In the genomic region with DNA sequence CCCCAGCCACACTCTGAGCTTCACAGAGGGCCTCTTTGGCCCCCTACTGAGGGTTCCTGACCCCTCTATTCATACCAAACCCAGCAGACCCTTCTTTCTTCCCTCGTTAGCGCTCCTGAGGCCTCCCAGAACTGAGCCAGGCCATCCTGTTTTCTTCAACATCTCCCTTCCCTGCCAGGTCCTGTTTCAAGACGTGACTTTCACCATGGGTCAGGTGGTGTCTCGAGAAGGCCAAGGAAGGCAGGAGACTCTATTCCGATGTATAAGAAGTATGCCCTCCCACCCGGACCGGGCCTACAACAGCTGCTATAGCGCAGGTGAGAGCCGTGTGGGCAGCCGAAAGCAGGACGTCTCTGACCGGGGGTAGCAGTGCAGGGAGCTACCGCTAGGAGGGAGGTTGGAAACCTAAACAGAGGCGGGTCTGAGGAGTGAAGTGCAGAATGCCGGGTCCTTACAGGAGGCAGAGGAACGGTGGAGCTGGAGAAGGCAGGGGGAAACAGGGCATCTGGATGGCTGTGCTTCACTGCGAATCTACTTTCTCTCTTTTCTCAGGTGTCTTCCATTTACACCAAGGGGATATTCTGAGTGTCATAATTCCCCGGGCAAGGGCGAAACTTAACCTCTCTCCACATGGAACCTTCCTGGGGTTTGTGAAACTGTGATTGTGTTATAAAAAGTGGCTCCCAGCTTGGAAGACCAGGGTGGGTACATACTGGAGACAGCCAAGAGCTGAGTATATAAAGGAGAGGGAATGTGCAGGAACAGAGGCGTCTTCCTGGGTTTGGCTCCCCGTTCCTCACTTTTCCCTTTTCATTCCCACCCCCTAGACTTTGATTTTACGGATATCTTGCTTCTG, we compare ENCODE assay signal across 8 cellular contexts. TPM values are rescaled to one million over a fixed set of nuclear protein-coding genes. Genes with fewer than 3 reads are reported as not detected.
DNase-seq lines count a peak whose midpoint lies in the region; ATAC-seq, FAIRE-seq and TF ChIP-seq lines count a peak whose summit lies in the region.

No MANE protein-coding gene starts in this region.

- H3K27me3 ChIP-seq in endodermal cell (ENCODE audit: control insufficient read depth, insufficient read depth, low read length, poor library complexity, severe bottlenecking), result no peaks in the 10 kb centered on the region
- no peaks in the 10 kb centered on the region for H3K27me3 ChIP-seq in mucosa of rectum (ENCODE audit: control insufficient read depth in 2 of 2, insufficient read depth in 2 of 2, low read length in 2 of 2)
- H3K27me3 ChIP-seq in thoracic aorta (replicated peaks; ENCODE audit: insufficient read depth), result no peaks in the 10 kb centered on the region

- WGBS in endodermal cell (ENCODE audit: insufficient coverage in 1 of 2, insufficient read length in 1 of 2), 2 experiments, result 32 to 42% methylated on average over 15 to 20 of the region's 22 CpGs

- H3K4me1 ChIP-seq in endodermal cell (ENCODE audit: control insufficient read depth, insufficient read depth, low read length), result peaks cover 3% of the 10 kb centered on the region
- peaks cover 57 to 59% of the 10 kb centered on the region in 2 donors for H3K4me1 ChIP-seq in mucosa of rectum (ENCODE audit: control insufficient read depth in 2 of 2, insufficient read depth in 2 of 2, low read length in 2 of 2)
- H3K4me1 ChIP-seq in thoracic aorta (ENCODE audit: control insufficient read depth in 1 of 2, low read depth in 2 of 2), result peaks cover 36 to 61% of the 10 kb centered on the region in 2 donors

- peaks cover 35% of the 10 kb centered on the region for H3K4me1 Mint-ChIP-seq in endodermal cell

- peak overlapping the region; percentile 21 for H3K9ac ChIP-seq in endodermal cell (ENCODE audit: extremely low read depth, low read length, poor library complexity, severe bottlenecking)
- peak overlapping the region; percentile 77 to 94 for H3K9ac ChIP-seq in mucosa of rectum (ENCODE audit: low read depth in 1 of 2, low read length in 2 of 2)

- H3K9me3 ChIP-seq in endodermal cell (ENCODE audit: control insufficient read depth, low read length) (no peaks in the 10 kb centered on the region), mucosa of rectum (ENCODE audit: control insufficient read depth in 2 of 2, low read length in 2 of 2) (no peaks in the 10 kb centered on the region), thoracic aorta (no peaks in the 10 kb centered on the region)

- DNase-seq in D721Med (ENCODE audit: insufficient read length, low spot score) (no peak), LHCN-M2 (ENCODE audit: low read depth) (peak; percentile 45), endodermal cell (peak; percentile 98), thoracic aorta (ENCODE audit: low spot score) (no peak), cerebellum (ENCODE audit: low spot score) (no peak)
- peak; percentile 81 for DNase-seq in activated CD4-positive, alpha-beta T cell treated with anti-CD3 and anti-CD28 coated beads for 48 hours

- peak overlapping the region; percentile 79 for H3K4me3 Mint-ChIP-seq in endodermal cell

- no peaks in the 10 kb centered on the region for H3K27me3 Mint-ChIP-seq in endodermal cell (ENCODE audit: insufficient read depth)

- H3K4me3 ChIP-seq in endodermal cell (ENCODE audit: low read length) (peak overlapping the region; percentile 99), mucosa of rectum (ENCODE audit: low read length in 2 of 2) (peak overlapping the region; percentile 69 to 85), thoracic aorta (peak overlapping the region; percentile 97)

- no peaks in the 10 kb centered on the region for H3K9me3 Mint-ChIP-seq in endodermal cell

- H3K36me3 Mint-ChIP-seq in endodermal cell (ENCODE audit: low read depth), result peaks cover 17% of the 10 kb centered on the region

- ATAC-seq in thoracic aorta (ENCODE audit: insufficient number of reproducible peaks, low FRiP score, low read depth), result no peak
- no peak for ATAC-seq in HG03097 (IDR thresholded peaks at IDR 0.05; ENCODE audit: low FRiP score, unreplicated experiment)

- TF ChIP-seq CTCF in D721Med (IDR thresholded peaks at IDR 0.05; ENCODE audit: insufficient read depth, missing control alignments) (peak; percentile 3), endodermal cell (conservative IDR thresholded peaks at IDR 0.05) (peak; percentile 77), thoracic aorta (IDR thresholded peaks at IDR 0.05) (peak; percentile 44)

- no peak for FAIRE-seq in D721Med (lab: Jason Lieb, UNC)

- H3K27ac ChIP-seq in endodermal cell (ENCODE audit: low read depth, low read length), result peak overlapping the region; percentile 77
- peak overlapping the region; percentile 98 to 99 for H3K27ac ChIP-seq in mucosa of rectum (ENCODE audit: low read depth in 2 of 2, low read length in 2 of 2)
- peak overlapping the region; percentile 91 to 93 for H3K27ac ChIP-seq in thoracic aorta

- H3K36me3 ChIP-seq in endodermal cell (ENCODE audit: control insufficient read depth, insufficient read depth, low read length) (peaks cover 20% of the 10 kb centered on the region), mucosa of rectum (ENCODE audit: control insufficient read depth in 2 of 2, insufficient read depth in 2 of 2, low read length in 2 of 2) (peaks cover 7 to 12% of the 10 kb centered on the region in 2 donors), thoracic aorta (peaks cover 9% of the 10 kb centered on the region)

- peak overlapping the region; percentile 98 for H3K27ac Mint-ChIP-seq in endodermal cell

RNA-seq across cellular contexts. Expression of gene SENP3, which starts 1.3 kb away (rescaled TPM):
- total RNA-seq in LHCN-M2 (2014; rRNA removed) (108 and 131 TPM in 2 replicates), endodermal cell (10 to 100 TPM; 71.5 to 82.3 TPM), thoracic aorta (10 to 100 TPM; 47.0 to 80.7 TPM), cerebellum (44.9 TPM)
- polyA plus RNA-seq in LHCN-M2 (2012), result 52.4 TPM
- polyA plus RNA-seq in endodermal cell (2013, experiment 1 of 2), result 81.6 TPM
- polyA plus RNA-seq in endodermal cell (2013, experiment 2 of 2), result 69.2 TPM

RNA-seq across cellular contexts. Expression of gene TNFSF13, which starts 1.9 kb away (rescaled TPM):
- total RNA-seq in LHCN-M2 (2014; rRNA removed), result not detected in 2 replicates
- 0.52 TPM for polyA plus RNA-seq in LHCN-M2 (2012)
- total RNA-seq in endodermal cell, result 1 to 10 TPM; 1.7 to 3.0 TPM
- 0.46 TPM for polyA plus RNA-seq in endodermal cell (2013, experiment 1 of 2)
- polyA plus RNA-seq in endodermal cell (2013, experiment 2 of 2), result 1.4 TPM
- 10 to 100 TPM; 40.5 to 49.2 TPM for total RNA-seq in thoracic aorta
- 1.1 TPM for total RNA-seq in cerebellum

RNA-seq across cellular contexts. Expression of gene TNFSF12, which starts 11.5 kb away (rescaled TPM):
- total RNA-seq in LHCN-M2 (2014; rRNA removed), result 14.8 and 20.7 TPM in 2 replicates
- 25.8 TPM for polyA plus RNA-seq in LHCN-M2 (2012)
- 1 to 10 TPM; 8.3 to 8.4 TPM for total RNA-seq in endodermal cell
- 1.5 TPM for polyA plus RNA-seq in endodermal cell (2013, experiment 1 of 2)
- 1.7 TPM for polyA plus RNA-seq in endodermal cell (2013, experiment 2 of 2)
- 10 to 100 TPM; 54.6 to 98.3 TPM for total RNA-seq in thoracic aorta
- total RNA-seq in cerebellum, result 1.00 TPM

RNA-seq across cellular contexts. Expression of gene CD68, which starts 19.0 kb away (rescaled TPM):
- total RNA-seq in LHCN-M2 (2014; rRNA removed) (48.2 and 56.4 TPM in 2 replicates), endodermal cell (under 1 TPM in 1 of 2 donors, not detected in 1; 0.44 TPM), thoracic aorta (100 to 1,000 TPM in 1 of 2 donors, 10 to 100 TPM in 1; 70.8 to 133 TPM), cerebellum (3.2 TPM)
- 68.0 TPM for polyA plus RNA-seq in LHCN-M2 (2012)
- not detected for polyA plus RNA-seq in endodermal cell (2013, experiment 1 of 2)
- polyA plus RNA-seq in endodermal cell (2013, experiment 2 of 2), result 0.25 TPM

RNA-seq across cellular contexts. Expression of gene MPDU1, which starts 23.3 kb away (rescaled TPM):
- total RNA-seq in LHCN-M2 (2014; rRNA removed) (371 and 379 TPM in 2 replicates), endodermal cell (10 to 100 TPM; 47.4 to 56.6 TPM), thoracic aorta (10 to 100 TPM; 31.1 to 38.9 TPM), cerebellum (37.6 TPM)
- 124 TPM for polyA plus RNA-seq in LHCN-M2 (2012)
- polyA plus RNA-seq in endodermal cell (2013, experiment 1 of 2), result 57.7 TPM
- 50.7 TPM for polyA plus RNA-seq in endodermal cell (2013, experiment 2 of 2)

Comparison
In these comparisons a context has a peak if more than half of its experiments do, and no peak if none do; other contexts are left out.
1. DNase-seq: peak in LHCN-M2 (single experiment), activated CD4-positive, alpha-beta T cell treated with anti-CD3 and anti-CD28 coated beads for 48 hours (single experiment) and endodermal cell (single experiment); none in D721Med (single experiment), thoracic aorta (single experiment) and cerebellum (single experiment).
2. CTCF ChIP-seq: peak in every context shown above with its lines; median percentile 77 in endodermal cell; 44 in thoracic aorta; 3 in D721Med.
3. RNA of gene TNFSF13, which starts 1.9 kb away (total RNA-seq): 40.5 to 49.2 TPM in thoracic aorta; 1.7 to 3.0 TPM in endodermal cell, 1.1 TPM in cerebellum (single experiment) and not detected in LHCN-M2; every median in the first group is over 10 times any median in the second.
4. Peak in every context shown above with its lines, with median percentiles within 50 percentile points of each other: H3K27ac ChIP-seq and H3K4me3 ChIP-seq.